37 cellular contexts compared by ENCODE assay signal in the genomic region with DNA sequence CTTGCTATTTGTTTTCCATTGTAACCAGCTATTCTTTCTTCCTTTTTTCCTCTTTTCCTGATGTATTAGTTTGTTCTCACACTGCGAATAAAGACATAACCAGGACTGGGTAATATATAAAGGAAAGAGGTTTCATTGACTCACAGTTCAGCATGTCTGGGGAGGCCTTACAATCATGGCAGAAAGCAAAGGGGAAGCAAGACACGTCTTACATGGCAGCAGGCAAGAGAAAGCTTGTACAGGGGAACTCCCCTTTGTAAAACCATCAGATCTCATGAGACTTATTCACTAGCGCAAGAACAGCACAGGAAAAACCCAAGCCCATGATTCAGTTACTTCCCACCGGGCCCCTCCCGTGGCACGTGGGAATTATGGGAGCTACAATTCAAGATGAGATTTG. TPM values are rescaled to one million over a fixed set of nuclear protein-coding genes. Genes with fewer than 3 reads are reported as not detected.
"Had no signal": no experiment of that assay in that cellular context is flagged by ENCODE, and none has a peak within 500 bp of the region (broad histone marks: within the 10 kb centered on the region; RNA-seq: fewer than 3 reads in every experiment).

No MANE protein-coding gene starts in this region.

- H3K27ac Mint-ChIP-seq: activated B cell treated with CpG ODN at 0.5 μM for 24 hours; activated naive CD4-positive, alpha-beta T cell treated with anti-CD3 and anti-CD28 coated beads for 36 hours; activated naive CD4-positive, alpha-beta T cell treated with anti-CD3 and anti-CD28 coated beads, Interleukin-2, amount 50 U/mL, for 24 hours; activated naive CD8-positive, alpha-beta T cell treated with anti-CD3 and anti-CD28 coated beads, Interleukin-2, amount 10 ng/mL, durations not matched to agents 7 days and 5 days; activated T-helper 1 cell treated with anti-CD3 and anti-CD28 coated beads, Interleukin-12 subunit alpha, Interleukin-12 subunit beta, Interleukin-2, Interleukin-4 antibody, amounts not matched to agents 30 ng/mL and 10 ng/mL and 1 ng/mL, durations not matched to agents 14 hours and 24 hours and 36 hours; activated T-helper 2 cell treated with anti-CD3 and anti-CD28 coated beads, Interferon-gamma antibody, Interleukin-2, Interleukin-4, amounts not matched to agents 10 μg/mL and 5 μg/mL and 100 μg/mL, durations not matched to agents 14 hours and 24 hours and 36 hours; brain; effector memory CD8-positive, alpha-beta T cell; T-helper 17 cell; T-helper 2 cell treated with Interferon-gamma antibody and Interleukin-4, amounts not matched to agents 5 μg/mL and 100 μg/mL, for 36 hours had no signal

- H3K9me3 Mint-ChIP-seq: activated naive CD4-positive, alpha-beta T cell treated with anti-CD3 and anti-CD28 coated beads for 36 hours; activated naive CD4-positive, alpha-beta T cell treated with anti-CD3 and anti-CD28 coated beads, Interleukin-2, amount 50 U/mL, for 24 hours; activated T-helper 1 cell treated with anti-CD3 and anti-CD28 coated beads, Interleukin-12 subunit alpha, Interleukin-12 subunit beta, Interleukin-2, Interleukin-4 antibody, amounts not matched to agents 30 ng/mL and 10 ng/mL and 1 ng/mL, durations not matched to agents 14 hours and 24 hours and 36 hours; activated T-helper 2 cell treated with anti-CD3 and anti-CD28 coated beads, Interferon-gamma antibody, Interleukin-2, Interleukin-4, amounts not matched to agents 10 μg/mL and 5 μg/mL and 100 μg/mL, durations not matched to agents 14 hours and 24 hours and 36 hours; brain; central memory CD8-positive, alpha-beta T cell; effector memory CD8-positive, alpha-beta T cell; T-helper 2 cell treated with Interferon-gamma antibody and Interleukin-4, amounts not matched to agents 5 μg/mL and 100 μg/mL, for 36 hours had no signal

- H3K4me3 ChIP-seq: ascending aorta, esophagus squamous epithelium, gastroesophageal sphincter, heart right ventricle, hepatocyte had no signal

- H3K4me3 Mint-ChIP-seq: activated B cell treated with CpG ODN at 0.5 μM for 24 hours; activated naive CD4-positive, alpha-beta T cell treated with anti-CD3 and anti-CD28 coated beads for 36 hours; activated naive CD4-positive, alpha-beta T cell treated with anti-CD3 and anti-CD28 coated beads, Interleukin-2, amount 50 U/mL, for 24 hours; activated naive CD8-positive, alpha-beta T cell treated with anti-CD3 and anti-CD28 coated beads, Interleukin-2, amount 10 ng/mL, durations not matched to agents 7 days and 5 days; activated T-helper 1 cell treated with anti-CD3 and anti-CD28 coated beads, Interleukin-12 subunit alpha, Interleukin-12 subunit beta, Interleukin-2, Interleukin-4 antibody, amounts not matched to agents 30 ng/mL and 10 ng/mL and 1 ng/mL, durations not matched to agents 14 hours and 24 hours and 36 hours; brain; central memory CD8-positive, alpha-beta T cell; effector memory CD8-positive, alpha-beta T cell; T-helper 17 cell; T-helper 2 cell treated with Interferon-gamma antibody and Interleukin-4, amounts not matched to agents 5 μg/mL and 100 μg/mL, for 36 hours had no signal

- H3K27me3 Mint-ChIP-seq: activated B cell treated with CpG ODN at 0.5 μM for 24 hours; activated naive CD4-positive, alpha-beta T cell treated with anti-CD3 and anti-CD28 coated beads, Interleukin-2, amount 50 U/mL, for 24 hours; activated naive CD8-positive, alpha-beta T cell treated with anti-CD3 and anti-CD28 coated beads, Interleukin-2, amount 10 ng/mL, durations not matched to agents 7 days and 5 days; brain; central memory CD8-positive, alpha-beta T cell; effector memory CD8-positive, alpha-beta T cell; T-helper 17 cell had no signal

- H3K4me1 Mint-ChIP-seq: brain had no signal

- DNase-seq: activated B cell treated with CpG ODN at 0.5 μM for 24 hours; activated CD4-positive, alpha-beta T cell treated with anti-CD3 and anti-CD28 coated beads for 48 hours; activated CD4-positive, alpha-beta T cell treated with anti-CD3 and anti-CD28 coated beads, Interleukin-2, amount 50 U/mL, for 1 hour; activated CD4-positive, alpha-beta T cell treated with anti-CD3 and anti-CD28 coated beads, Interleukin-2, amount 50 U/mL, for 48 hours; activated effector memory CD4-positive, alpha-beta T cell treated with anti-CD3 and anti-CD28 coated beads, Interleukin-2, amount 50 U/mL, for 16 hours; activated naive CD4-positive, alpha-beta T cell treated with anti-CD3 and anti-CD28 coated beads for 36 hours; activated naive CD8-positive, alpha-beta T cell treated with anti-CD3 and anti-CD28 coated beads, Interleukin-2, amount 10 ng/mL, durations not matched to agents 7 days and 5 days; activated T-cell treated with anti-CD3 and anti-CD28 coated beads, Interleukin-2, amount 50 U/mL, for 1 hour; activated T-cell treated with anti-CD3 and anti-CD28 coated beads, Interleukin-2, amount 50 U/mL, for 48 hours; cortex of kidney; dermis blood vessel endothelial cell; effector CD4-positive, alpha-beta T cell; effector memory CD8-positive, alpha-beta T cell; erythroblast; esophagus squamous epithelium; foreskin melanocyte; heart right ventricle; T-helper 1 cell; T-helper 17 cell; T1000; WERI-Rb-1 had no signal

- ATAC-seq: activated CD4-positive, CD25-positive, alpha-beta regulatory T cell treated with anti-CD3 and anti-CD28 coated beads, Interleukin-2, amount 50 U/mL, for 24 hours; effector memory CD8-positive, alpha-beta T cell; gastroesophageal sphincter; heart right ventricle; T-helper 17 cell had no signal

- H3K27ac ChIP-seq: ascending aorta, esophagus squamous epithelium, gastroesophageal sphincter, heart right ventricle, hepatocyte, WERI-Rb-1 had no signal

RNA-seq across cellular contexts. Expression of gene TMEM247, which starts 51.2 kb away (rescaled TPM):
- total RNA-seq: activated B cell treated with CpG ODN at 0.5 μM for 24 hours; activated naive CD4-positive, alpha-beta T cell treated with anti-CD3 and anti-CD28 coated beads for 36 hours; activated naive CD8-positive, alpha-beta T cell treated with anti-CD3 and anti-CD28 coated beads, Interleukin-2, amount 10 ng/mL, durations not matched to agents 7 days and 5 days; activated T-helper 1 cell treated with anti-CD3 and anti-CD28 coated beads, Interleukin-12 subunit alpha, Interleukin-12 subunit beta, Interleukin-2, Interleukin-4 antibody, amounts not matched to agents 30 ng/mL and 10 ng/mL and 1 ng/mL, durations not matched to agents 14 hours and 24 hours and 36 hours; activated T-helper 2 cell treated with anti-CD3 and anti-CD28 coated beads, Interferon-gamma antibody, Interleukin-2, Interleukin-4, amounts not matched to agents 10 μg/mL and 5 μg/mL and 100 μg/mL, durations not matched to agents 14 hours and 24 hours and 36 hours; ascending aorta; bronchial epithelial cell; cardiac septum; cerebellum; dermis blood vessel endothelial cell; esophagus squamous epithelium; fibroblast of lung; fibroblast of villous mesenchyme; gastroesophageal sphincter; glomerular endothelial cell; heart right ventricle; hepatocyte; T-helper 17 cell had no signal
